Comparison of ENCODE assay signal across 8 cellular contexts in the genomic region with DNA sequence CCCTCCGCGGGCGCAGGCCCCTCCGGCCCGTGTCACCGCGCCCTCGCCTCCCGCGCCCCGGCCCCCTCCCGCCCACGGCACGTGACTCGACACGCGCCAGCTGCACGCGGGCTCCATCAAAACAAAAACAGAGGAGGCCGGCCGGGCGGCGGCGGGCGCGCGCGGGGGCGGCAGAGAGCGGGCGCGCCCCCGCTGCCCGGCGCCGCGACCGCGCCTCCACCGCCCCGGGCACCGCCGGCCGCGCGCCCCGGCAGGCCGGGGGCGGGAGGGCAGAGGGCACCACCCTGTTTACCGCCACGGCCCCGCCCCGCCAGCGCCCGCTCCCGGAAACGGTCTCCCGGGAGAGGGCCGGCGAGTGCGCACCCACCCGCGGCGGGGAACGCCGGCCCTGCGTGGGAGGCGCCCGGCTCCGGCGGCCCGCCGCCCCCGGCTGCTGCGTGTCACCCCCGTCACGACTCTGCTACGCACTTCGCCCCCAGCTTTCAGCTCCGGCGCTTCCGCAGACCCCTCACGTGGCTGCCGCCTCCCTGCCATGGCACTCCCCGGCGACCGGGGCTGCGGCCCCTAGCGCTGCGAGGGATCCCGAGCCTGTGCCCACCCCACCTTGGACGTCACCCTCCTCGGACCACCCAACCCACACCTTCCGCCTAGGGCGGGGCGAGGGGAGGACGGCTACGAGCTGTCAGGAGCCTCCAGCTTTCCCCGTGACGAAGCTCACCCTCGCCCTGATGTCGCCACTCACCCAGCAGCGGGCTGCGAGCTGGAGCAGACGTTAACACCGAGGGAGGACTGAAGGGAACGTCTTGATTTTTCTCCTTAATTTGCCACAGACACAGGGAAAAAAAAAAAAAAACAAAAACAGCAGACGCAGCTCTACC.
DNase-seq lines count a peak whose midpoint lies in the region; ATAC-seq and TF ChIP-seq lines count a peak whose summit lies in the region.

No MANE protein-coding gene starts in this region.

- ATAC-seq in GM18520 (IDR thresholded peaks at IDR 0.05; ENCODE audit: unreplicated experiment) (peak; percentile 31), HG03066 (IDR thresholded peaks at IDR 0.05; ENCODE audit: low read depth, unreplicated experiment) (peak; percentile 31)

- peak overlapping the region; percentile 77 for H3K27ac Mint-ChIP-seq in mesothelial cell of epicardium

- DNase-seq in ACHN (peak; percentile 79), NCI-H774 (lab: John Stamatoyannopoulos, UW) (peak; percentile 63), mesothelial cell of epicardium (ENCODE audit: low spot score in 2 of 2, unreplicated experiment in 2 of 2) (peak; percentile 32 to 57)
- peak; percentile 59 to 77 (median 64) for DNase-seq in activated CD8-positive, alpha-beta memory T cell treated with anti-CD3 and anti-CD28 coated beads for 48 hours (ENCODE audit: low read depth in 2 of 3, low spot score in 2 of 3)
- DNase-seq in stimulated activated CD8-positive, alpha-beta memory T cell treated with anti-CD3 and anti-CD28 coated beads, Interleukin-15, amount 100 ng/mL, for 48 hours (ENCODE audit: low read depth in 2 of 2), result peak; percentile 79 to 84

- H3K4me3 Mint-ChIP-seq in mesothelial cell of epicardium, result peak overlapping the region; percentile 95

- TF ChIP-seq CTCF in mesothelial cell of epicardium (IDR thresholded peaks at IDR 0.05; ENCODE audit: unreplicated experiment), result no peak

- peaks cover 34% of the 10 kb centered on the region for H3K4me1 Mint-ChIP-seq in mesothelial cell of epicardium

- no peaks in the 10 kb centered on the region for H3K9me3 ChIP-seq in endocrine pancreas (ENCODE audit: control insufficient read depth, low read length)

- no peaks in the 10 kb centered on the region for H3K9me3 Mint-ChIP-seq in mesothelial cell of epicardium

- H3K9ac ChIP-seq in endocrine pancreas (ENCODE audit: control insufficient read depth, insufficient read depth, low read length), result peak overlapping the region; percentile 52

- in situ Hi-C loops in ACHN (cut with HindIII; ENCODE audit: low pct_ligation_motif_present, low pct_unique_long_range_greater_than_20kb, low sequenced_read_pairs), result no loop called here

- peaks cover 10% of the 10 kb centered on the region for H3K4me1 ChIP-seq in endocrine pancreas (ENCODE audit: control insufficient read depth, insufficient read depth, low read length)

- no peaks in the 10 kb centered on the region for H3K36me3 Mint-ChIP-seq in mesothelial cell of epicardium

- H3K27me3 Mint-ChIP-seq in mesothelial cell of epicardium (ENCODE audit: low read depth), result peaks cover 58% of the 10 kb centered on the region

- no peaks in the 10 kb centered on the region for H3K36me3 ChIP-seq in endocrine pancreas (ENCODE audit: control insufficient read depth, insufficient read depth, low read length)

- peak overlapping the region; percentile 70 for H3K4me3 ChIP-seq in endocrine pancreas (ENCODE audit: control insufficient read depth, insufficient read depth, low read length)

- H3K27me3 ChIP-seq in endocrine pancreas (ENCODE audit: control insufficient read depth, insufficient read depth, low read length), result no peaks in the 10 kb centered on the region

Comparison
In these comparisons a context has a peak if more than half of its experiments do, and no peak if none do; other contexts are left out.
1. Peak in every context shown above with its lines: DNase-seq, ATAC-seq and H3K4me3 ChIP-seq.